12 cellular contexts compared by ENCODE assay signal in genomic region chr11:13110929-13111812, GRCh38.
DNase-seq lines count a peak whose midpoint lies in the region; ATAC-seq, FAIRE-seq and TF ChIP-seq lines count a peak whose summit lies in the region.
"Had no signal": no experiment of that assay in that cellular context is flagged by ENCODE, and none has a peak within 500 bp of the region (broad histone marks: within the 10 kb centered on the region; RNA-seq: fewer than 3 reads in every experiment).

No MANE protein-coding gene starts in this region.

- WGBS in HUES64, result 69% methylated on average over 5 of the region's 5 CpGs
- WGBS in K562 (ENCODE audit: insufficient coverage, low coverage, missing lambda C conversion rate), result 37% methylated on average over 5 of the region's 5 CpGs

- peak; percentile 44 for FAIRE-seq in K562 (lab: Jason Lieb, UNC)

- H3K4me3 ChIP-seq in GM12865 (ENCODE audit: low read depth, low read length) (no peak overlapping the region), HUES64 (ENCODE audit: low read length) (no peak overlapping the region), K562 (no peak overlapping the region), Peyer's patch (no peak overlapping the region)
- H3K4me3 ChIP-seq: uterus had no signal

- H2AFZ ChIP-seq in K562 (ENCODE audit: low read depth, low read length), result no peak overlapping the region

- H3K79me2 ChIP-seq in K562 (ENCODE audit: control insufficient read depth, insufficient read depth, low read length), result no peaks in the 10 kb centered on the region

- no peak for TF ChIP-seq RAD21 in K562 (CRISPR knock-in tag; conservative IDR thresholded peaks at IDR 0.05 in 1 of 2, IDR thresholded peaks at IDR 0.05 in 1 of 2)

- no TSS peak for BruUV-seq in K562 (replicated peaks; lab: Mats Ljungman, UMichigan)

- H3K4me1 ChIP-seq in HUES64 (ENCODE audit: insufficient read depth, low read length) (peaks cover 28% of the 10 kb centered on the region), K562 (replicated peaks in 1 of 2; ENCODE audit: control insufficient read depth in 2 of 2, insufficient read depth in 2 of 2, low read length in 2 of 2) (peaks cover 22 to 26% of the 10 kb centered on the region in 2 experiments), Peyer's patch (no peaks in the 10 kb centered on the region)
- H3K4me1 ChIP-seq: uterus had no signal

- H3K9me1 ChIP-seq in K562 (ENCODE audit: control insufficient read depth, insufficient read depth, low read length), result no peaks in the 10 kb centered on the region

- POLR2A ChIA-PET in K562 (lab: Yijun Ruan, JAX), result no interaction called here

- intact Hi-C loops in K562 (cut with micrococcal nuclease), result no loop called here

- no peak overlapping the region for H3K4me2 ChIP-seq in K562 (ENCODE audit: insufficient read depth, low read length)

- H3K27me3 ChIP-seq in HUES64 (ENCODE audit: insufficient read depth, low read length) (no peaks in the 10 kb centered on the region), K562 (ENCODE audit: control insufficient read depth in 2 of 2, insufficient read depth in 2 of 2, low read length in 2 of 2) (no peaks in the 10 kb centered on the region), Peyer's patch (no peaks in the 10 kb centered on the region)
- H3K27me3 ChIP-seq: uterus had no signal

- H3K9me3 ChIP-seq in HUES64 (ENCODE audit: insufficient read depth, low read depth, low read length) (0 out of 2 replicates have a peak, but pooled peaks cover 5% of the 10 kb centered on the region), K562 (replicated peaks; ENCODE audit: control insufficient read depth, insufficient read depth, low read depth, low read length) (no peaks in the 10 kb centered on the region), Peyer's patch (peaks cover 0 to 2% (median 0%) of the 10 kb centered on the region in 4 donors)
- H3K9me3 ChIP-seq: neutrophil, uterus had no signal

- in situ Hi-C loops in K562 (cut with MboI), result loop anchor here (10.0 kb wide), 1 partner anchor 116 kb away; no protein-coding TSS in a partner anchor

- ATAC-seq in K562 (no peak), GM21526 (IDR thresholded peaks at IDR 0.05; ENCODE audit: low FRiP score, unreplicated experiment) (no peak)

- CTCF ChIA-PET in K562 (lab: Yijun Ruan, JAX; ENCODE audit: low intra/inter-chr PET ratio), result no interaction called here

- H3K27ac ChIP-seq in HUES64 (ENCODE audit: low read depth, low read length) (peak overlapping the region; percentile 36; the same call in 1 of the 2 replicates), K562 (ENCODE audit: extremely low read depth, low read depth, low read length) (no peak overlapping the region), Peyer's patch (no peak overlapping the region)
- H3K27ac ChIP-seq: neutrophil, uterus had no signal

- no peaks in the 10 kb centered on the region for H3K36me3 ChIP-seq in HUES64 (ENCODE audit: insufficient read depth, low read length)
- H3K36me3 ChIP-seq in K562 (ENCODE audit: control insufficient read depth, insufficient read depth, low read length), result no peaks in the 10 kb centered on the region
- H3K36me3 ChIP-seq in Peyer's patch, result no peaks in the 10 kb centered on the region
- H3K36me3 ChIP-seq: neutrophil, uterus had no signal

- 0 out of 2 replicates have a peak, but pooled peaks have one; percentile 13 for TF ChIP-seq EP300 in K562 (IDR thresholded peaks at IDR 0.05; ENCODE audit: low read length)

- H3K9ac ChIP-seq in HUES64 (ENCODE audit: low read depth, low read length) (peak overlapping the region; percentile 3; the same call in 1 of the 2 replicates), K562 (ENCODE audit: insufficient read depth in 1 of 2, low read depth in 2 of 2, low read length in 2 of 2) (peak overlapping the region in 1 of 2 experiments; percentile 59; a peak in 1 of 4 replicates)

- TF ChIP-seq CTCF in GM12865 (IDR thresholded peaks at IDR 0.05; ENCODE audit: insufficient read depth, low read depth, low read length, missing control alignments), result no peak
- TF ChIP-seq CTCF in K562 (IDR thresholded peaks at IDR 0.05 in 2 of 3, conservative IDR thresholded peaks at IDR 0.05 in 1 of 3; ENCODE audit: insufficient read depth in 2 of 3, low read depth in 1 of 3, low read length in 3 of 3), result no peak
- no peak for TF ChIP-seq CTCF in Peyer's patch (IDR thresholded peaks at IDR 0.05)

- DNase-seq in GM12865 (ENCODE audit: low read depth), result peak; percentile 70
- peak; percentile 31 to 63 (median 60) for DNase-seq in K562 (ENCODE audit: extremely low read depth in 1 of 4, low spot score in 3 of 4)
- peak; percentile 88 to 98 for DNase-seq in lung microvascular endothelial cell (ENCODE audit: low read depth in 2 of 2)
- DNase-seq in NCI-H2196 (lab: John Stamatoyannopoulos, UW; ENCODE audit: unreplicated experiment), result no peak
- DNase-seq in retina, result no peak
- no peak for DNase-seq in Peyer's patch
- DNase-seq: DMS 273 treated with DMSO at 0.1 percent for 48 hours, SIG-M5, uterus had no signal

- TF ChIP-seq POLR2A in K562 (conservative IDR thresholded peaks at IDR 0.05), result no peak
- TF ChIP-seq POLR2A in Peyer's patch (IDR thresholded peaks at IDR 0.05), result no peak

- no peaks in the 10 kb centered on the region for H4K20me1 ChIP-seq in K562 (replicated peaks; ENCODE audit: control insufficient read depth, insufficient read depth, low read length)

TF ChIP-seq in K562, 482 proteins besides CTCF, POLR2A, EP300 and RAD21 (continues in another document):
- TF ChIP-seq ZNF512 (tag; IDR thresholded peaks at IDR 0.05) (no peak), CCNT2 (IDR thresholded peaks at IDR 0.05; ENCODE audit: borderline replicate concordance, extremely low read depth, insufficient read length, low read depth, low read length) (peak; percentile 51), TBP (optimal IDR thresholded peaks at IDR 0.05; ENCODE audit: low read depth, low read length) (no peak), TCF3 (CRISPR knock-in tag; IDR thresholded peaks at IDR 0.05) (peak; percentile 60), PML (IDR thresholded peaks at IDR 0.05; ENCODE audit: low read length) (no peak), NFIC (IDR thresholded peaks at IDR 0.05) (peak; percentile 45; the same call in 1 of the 2 replicates), GABPB1 (CRISPR knock-in tag; IDR thresholded peaks at IDR 0.05) (no peak), KDM1A (IDR thresholded peaks at IDR 0.05) (peak; percentile 96 to 97), TEAD4 (IDR thresholded peaks at IDR 0.05; ENCODE audit: low read length) (peak; percentile 69), TEAD4 (CRISPR knock-in tag; IDR thresholded peaks at IDR 0.05; ENCODE audit: borderline replicate concordance) (no peak), HMG20A (CRISPR knock-in tag; conservative IDR thresholded peaks at IDR 0.05) (no peak)

Comparison
In these comparisons a context has a peak if more than half of its experiments do, and no peak if none do; other contexts are left out.
1. DNase-seq: peak in GM12865 (single experiment), K562 (4 of 4) and lung microvascular endothelial cell (2 of 2); none in NCI-H2196 (single experiment), retina (single experiment) and Peyer's patch (0 of 3).